ENCODE assay signal across 15 cellular contexts in genomic region chr3:186115229-186115996, GRCh38. TPM values are rescaled to one million over a fixed set of nuclear protein-coding genes. Genes with fewer than 3 reads are reported as not detected.
DNase-seq lines count a peak whose midpoint lies in the region; ATAC-seq, FAIRE-seq and TF ChIP-seq lines count a peak whose summit lies in the region.
"Had no signal": no experiment of that assay in that cellular context is flagged by ENCODE, and none has a peak within 500 bp of the region (broad histone marks: within the 10 kb centered on the region; RNA-seq: fewer than 3 reads in every experiment).

No MANE protein-coding gene starts in this region.

- H3K9me3 Mint-ChIP-seq in activated T-helper 2 cell treated with anti-CD3 and anti-CD28 coated beads, Interferon-gamma antibody, Interleukin-2, Interleukin-4, amounts not matched to agents 10 μg/mL and 5 μg/mL and 100 μg/mL, durations not matched to agents 14 hours and 24 hours and 36 hours: no peaks in the 10 kb centered on the region
- H3K9me3 Mint-ChIP-seq: HFFc6 had no signal

- H3K4me2 ChIP-seq in GM12878 (ENCODE audit: control insufficient read depth, insufficient read depth) (no peak overlapping the region), neuronal stem cell (ENCODE audit: insufficient read depth, low read length, poor library complexity, severe bottlenecking) (no peak overlapping the region)

- TF ChIP-seq EP300 in GM12878 (IDR thresholded peaks at IDR 0.05; ENCODE audit: borderline replicate concordance in 1 of 2, control insufficient read depth in 1 of 2, low read depth in 2 of 2, low read length in 2 of 2): no peak

- SMC1A ChIA-PET in GM12878 (lab: Charles Lee; ENCODE audit: uncharacterized antibody, unreplicated experiment): no interaction called here

- H4K8ac ChIP-seq in neuronal stem cell (ENCODE audit: low read depth, low read length): no peak overlapping the region

- H2AK5ac ChIP-seq in neuronal stem cell (ENCODE audit: low read depth, low read length): no peak overlapping the region

- no peaks in the 10 kb centered on the region for H3K36me3 Mint-ChIP-seq in activated T-helper 2 cell treated with anti-CD3 and anti-CD28 coated beads, Interferon-gamma antibody, Interleukin-2, Interleukin-4, amounts not matched to agents 10 μg/mL and 5 μg/mL and 100 μg/mL, durations not matched to agents 14 hours and 24 hours and 36 hours (ENCODE audit: low read depth)

- in situ Hi-C loops in GM12878 (cut with MboI): no loop called here

- H3K27me3 ChIP-seq in GM12878 (replicated peaks in 1 of 2; ENCODE audit: control insufficient read depth in 2 of 2, insufficient read depth in 2 of 2, low read length in 1 of 2) (peaks cover 5 to 14% of the 10 kb centered on the region in 2 experiments; a peak in 3 of 4 replicates), neuronal stem cell (ENCODE audit: control insufficient read depth in 3 of 3, insufficient read depth in 3 of 3, low read depth in 1 of 3, low read length in 3 of 3) (peaks cover 0 to 67% (median 8%) of the 10 kb centered on the region in 3 experiments)

- CTCF ChIA-PET in GM12878 (lab: Yijun Ruan, JAX): no interaction called here

- no peak for DNase-seq in GM12891 (ENCODE audit: insufficient read length, low spot score)
- peak; percentile 82 for DNase-seq in MV-4-11 (lab: John Stamatoyannopoulos, UW)
- no peak for DNase-seq in GM12878 (ENCODE audit: low read depth, low spot score)
- no peak for DNase-seq in neuronal stem cell (ENCODE audit: low spot score)
- DNase-seq in OCI-M2 (lab: John Stamatoyannopoulos, UW; ENCODE audit: unreplicated experiment): no peak
- DNase-seq in activated T-helper 2 cell treated with anti-CD3 and anti-CD28 coated beads, Interferon-gamma antibody, Interleukin-2, Interleukin-4, amounts not matched to agents 10 μg/mL and 5 μg/mL and 100 μg/mL, durations not matched to agents 14 hours and 24 hours and 36 hours (ENCODE audit: low spot score): no peak
- DNase-seq: Caco-2, GOT3, HFFc6, KG1, NCI-H1930, NCI-H2171 treated with DMSO at 0.1 percent for 48 hours, NCI-H82 had no signal

- H3K36me3 ChIP-seq in GM12878 (ENCODE audit: control insufficient read depth in 2 of 2, insufficient read depth in 2 of 2, low read length in 1 of 2): no peaks in the 10 kb centered on the region
- H3K36me3 ChIP-seq in neuronal stem cell (replicated peaks in 1 of 2; ENCODE audit: control insufficient read depth in 2 of 2, insufficient read depth in 2 of 2, low read length in 2 of 2): no peaks in the 10 kb centered on the region

- 64% methylated on average over 15 of the region's 15 CpGs for WGBS in GM12878 (ENCODE audit: insufficient coverage, insufficient replicate concordance, low lambda C conversion rate, missing lambda C conversion rate)
- WGBS in neuronal stem cell (ENCODE audit: extremely low coverage in 2 of 2, insufficient read length in 2 of 2, insufficient replicate concordance in 1 of 2), 2 donors: no CpG with 5 or more reads among the region's 15 CpGs

- no peak overlapping the region for H3K9ac ChIP-seq in GM12878 (ENCODE audit: control insufficient read depth, insufficient read depth, low read length)
- no peak overlapping the region for H3K9ac ChIP-seq in neuronal stem cell (ENCODE audit: low read depth, low read length, poor library complexity)

- H3K4me1 Mint-ChIP-seq in activated T-helper 2 cell treated with anti-CD3 and anti-CD28 coated beads, Interferon-gamma antibody, Interleukin-2, Interleukin-4, amounts not matched to agents 10 μg/mL and 5 μg/mL and 100 μg/mL, durations not matched to agents 14 hours and 24 hours and 36 hours (ENCODE audit: low read depth): peaks cover 8% of the 10 kb centered on the region

- H2BK5ac ChIP-seq in neuronal stem cell (ENCODE audit: low read length): no peak overlapping the region

- H3K9me3 ChIP-seq in GM12878 (replicated peaks; ENCODE audit: control insufficient read depth, insufficient read depth, low read length): no peaks in the 10 kb centered on the region; the same call in 2 of the 3 replicates
- H3K9me3 ChIP-seq in neuronal stem cell (replicated peaks in 1 of 2; ENCODE audit: control insufficient read depth in 2 of 2, insufficient read depth in 1 of 2, low read depth in 1 of 2, low read length in 2 of 2): no peaks in the 10 kb centered on the region
- H3K9me3 ChIP-seq: Caco-2 had no signal

- BruUV-seq in GM12878 (replicated peaks; lab: Mats Ljungman, UMichigan): no TSS peak

- TF ChIP-seq RAD21 in GM12878 (IDR thresholded peaks at IDR 0.05; ENCODE audit: insufficient read depth, low read depth, low read length): no peak

- H3K4ac ChIP-seq in neuronal stem cell (ENCODE audit: low read length): no peak overlapping the region

- no peak overlapping the region for H3K23ac ChIP-seq in neuronal stem cell (ENCODE audit: low read depth, low read length, poor library complexity)

- H2BK12ac ChIP-seq in neuronal stem cell (ENCODE audit: low read length): no peak overlapping the region

- H3K4me1 ChIP-seq in GM12878 (ENCODE audit: control insufficient read depth, insufficient read depth, low read length) (peaks cover 7% of the 10 kb centered on the region), neuronal stem cell (ENCODE audit: control insufficient read depth in 2 of 2, insufficient read depth in 1 of 2, low read depth in 1 of 2, low read length in 2 of 2) (peaks cover 0 to 5% of the 10 kb centered on the region in 2 donors)

- no peak overlapping the region for H3K14ac ChIP-seq in neuronal stem cell (ENCODE audit: low read length)

- no peak for FAIRE-seq in GM12891 (lab: Jason Lieb, UNC)
- FAIRE-seq in GM12878 (lab: Jason Lieb, UNC): no peak

- H2BK120ac ChIP-seq in neuronal stem cell (ENCODE audit: low read depth, low read length): peak overlapping the region; percentile 43

- H3K18ac ChIP-seq in neuronal stem cell (ENCODE audit: low read length): peak overlapping the region; percentile 3

- no peak for TF ChIP-seq CTCF in GM12878 (IDR thresholded peaks at IDR 0.05 in 2 of 3, conservative IDR thresholded peaks at IDR 0.05 in 1 of 3; ENCODE audit: control insufficient read depth in 2 of 3, extremely low read depth in 1 of 3, insufficient read depth in 1 of 3, low read depth in 3 of 3, low read length in 3 of 3)

- H4K20me1 ChIP-seq in GM12878 (ENCODE audit: control insufficient read depth, insufficient read depth): no peaks in the 10 kb centered on the region

- ATAC-seq in GM12878: no peak
- no peak for ATAC-seq in GM21390 (IDR thresholded peaks at IDR 0.05; ENCODE audit: unreplicated experiment)

- H2AFZ ChIP-seq in GM12878 (ENCODE audit: control insufficient read depth, low read depth, low read length): no peak overlapping the region
- H2AFZ ChIP-seq in neuronal stem cell (ENCODE audit: low read length): no peak overlapping the region

- POLR2A ChIA-PET in GM12878 (lab: Charles Lee): interaction anchor here (0.6 kb wide), 1 partner anchor 116 kb away, joined by 3 read pairs; no protein-coding TSS in a partner anchor

- H2BK15ac ChIP-seq in neuronal stem cell (ENCODE audit: low read length): peak overlapping the region; percentile 59

- H3K4me3 Mint-ChIP-seq in activated T-helper 2 cell treated with anti-CD3 and anti-CD28 coated beads, Interferon-gamma antibody, Interleukin-2, Interleukin-4, amounts not matched to agents 10 μg/mL and 5 μg/mL and 100 μg/mL, durations not matched to agents 14 hours and 24 hours and 36 hours (ENCODE audit: low read depth): no peak overlapping the region
- H3K4me3 Mint-ChIP-seq: HFFc6 had no signal

- RAD21 ChIA-PET in GM12878 (lab: Charles Lee; ENCODE audit: unreplicated experiment): no interaction called here

- H3K27me3 Mint-ChIP-seq in activated T-helper 2 cell treated with anti-CD3 and anti-CD28 coated beads, Interferon-gamma antibody, Interleukin-2, Interleukin-4, amounts not matched to agents 10 μg/mL and 5 μg/mL and 100 μg/mL, durations not matched to agents 14 hours and 24 hours and 36 hours (ENCODE audit: low read depth): peaks cover 89% of the 10 kb centered on the region

- H3K79me2 ChIP-seq in GM12878 (ENCODE audit: control insufficient read depth, insufficient read depth, low read length): no peaks in the 10 kb centered on the region

- H4K91ac ChIP-seq in neuronal stem cell (ENCODE audit: low read depth, low read length, poor library complexity): peak overlapping the region; percentile 38

- no peak overlapping the region for H3K4me3 ChIP-seq in GM12878
- no peak overlapping the region for H3K4me3 ChIP-seq in neuronal stem cell (ENCODE audit: low read length in 2 of 2)

- H3K27ac Mint-ChIP-seq in activated T-helper 2 cell treated with anti-CD3 and anti-CD28 coated beads, Interferon-gamma antibody, Interleukin-2, Interleukin-4, amounts not matched to agents 10 μg/mL and 5 μg/mL and 100 μg/mL, durations not matched to agents 14 hours and 24 hours and 36 hours: no peak overlapping the region
- H3K27ac Mint-ChIP-seq: HFFc6 had no signal

- intact Hi-C loops in GM12878 (cut with micrococcal nuclease; ENCODE audit: unreplicated experiment): no loop called here
- intact Hi-C loops in activated T-helper 2 cell treated with anti-CD3 and anti-CD28 coated beads, Interferon-gamma antibody, Interleukin-2, Interleukin-4, amounts not matched to agents 10 μg/mL and 5 μg/mL and 100 μg/mL, durations not matched to agents 14 hours and 24 hours and 36 hours (cut with micrococcal nuclease): no loop called here

- H3K79me1 ChIP-seq in neuronal stem cell (ENCODE audit: low read depth, low read length): no peaks in the 10 kb centered on the region

- TF ChIP-seq POLR2A in GM12891 (IDR thresholded peaks at IDR 0.05; ENCODE audit: low read depth, low read length): no peak
- TF ChIP-seq POLR2A in GM12878 (IDR thresholded peaks at IDR 0.05; ENCODE audit: low read depth, low read length): no peak

- no peak overlapping the region for H3K27ac ChIP-seq in GM12878 (ENCODE audit: control insufficient read depth, insufficient read depth)
- H3K27ac ChIP-seq in neuronal stem cell (replicated peaks; ENCODE audit: low read length): no peak overlapping the region
- H3K27ac ChIP-seq: C4-2B had no signal

RNA-seq across cellular contexts. Expression of gene ETV5, which starts 6.5 kb away (rescaled TPM):
- 15.7 TPM for polyA plus RNA-seq in GM12891 (2012; ENCODE audit: low read depth, missing spikeins)
- total RNA-seq in GM12878 (2013; cell fraction: nucleolus; rRNA removed): 39.6 and 39.8 TPM in 2 replicates
- total RNA-seq in GM12878 (2014; rRNA removed) (8.1 and 8.3 TPM in 2 replicates), GM12878 (2014; rRNA removed; fragmentation: Illumina TruSeq; extraction: Trizol) (5.9 and 6.3 TPM in 2 replicates), GM12878 (2021) (10.6 and 12.5 TPM in 2 replicates)
- polyA plus RNA-seq in GM12878 (2011; ENCODE audit: low read depth): 2.9 TPM
- polyA plus RNA-seq in GM12878 (2011; rRNA removed) (5.4 and 6.0 TPM in 2 replicates), GM12878 (2014; fragmentation: Illumina TruSeq; extraction: Trizol) (6.7 and 7.8 TPM in 2 replicates), GM12878 (2014; fragmentation: Nextera tagmentation; extraction: Ambion mirVana) (1 to 10 TPM; 5.0 to 5.4 TPM), GM12878 (2014; rRNA removed) (7.0 and 7.8 TPM in 2 replicates), GM12878 (2016; fragmentation: Nextera tagmentation; extraction: Ambion mirVana) (10 to 100 TPM; 14.5 to 18.4 TPM)
- 4.1 and 5.4 TPM in 2 replicates for polyA plus RNA-seq in GM12878 (2011; cell fraction: cytosol; rRNA removed)
- 2.9 and 3.9 TPM in 2 replicates for polyA plus RNA-seq in GM12878 (2011; cell fraction: nucleus; rRNA removed)
- polyA plus RNA-seq in GM12878 (2012): 4.4 and 6.2 TPM in 2 replicates
- 5.2 and 6.5 TPM in 2 replicates for polyA minus RNA-seq in GM12878 (2011; rRNA and poly(A)+ RNA removed)
- polyA minus RNA-seq in GM12878 (2011; cell fraction: cytosol; rRNA and poly(A)+ RNA removed): 4.5 and 4.9 TPM in 2 replicates
- polyA minus RNA-seq in GM12878 (2011; cell fraction: nucleus; rRNA and poly(A)+ RNA removed): 2.9 and 8.4 TPM in 2 replicates
- polyA plus RNA-seq in neuronal stem cell (2013, experiment 1 of 2): 60.7 TPM
- 60.9 TPM for polyA plus RNA-seq in neuronal stem cell (2013, experiment 2 of 2)
- 0.85 and 1.3 TPM in 2 replicates for total RNA-seq in activated T-helper 2 cell treated with anti-CD3 and anti-CD28 coated beads, Interferon-gamma antibody, Interleukin-2, Interleukin-4, amounts not matched to agents 10 μg/mL and 5 μg/mL and 100 μg/mL, durations not matched to agents 14 hours and 24 hours and 36 hours
